Comparison of ENCODE assay signal across 21 cellular contexts in the genomic region with DNA sequence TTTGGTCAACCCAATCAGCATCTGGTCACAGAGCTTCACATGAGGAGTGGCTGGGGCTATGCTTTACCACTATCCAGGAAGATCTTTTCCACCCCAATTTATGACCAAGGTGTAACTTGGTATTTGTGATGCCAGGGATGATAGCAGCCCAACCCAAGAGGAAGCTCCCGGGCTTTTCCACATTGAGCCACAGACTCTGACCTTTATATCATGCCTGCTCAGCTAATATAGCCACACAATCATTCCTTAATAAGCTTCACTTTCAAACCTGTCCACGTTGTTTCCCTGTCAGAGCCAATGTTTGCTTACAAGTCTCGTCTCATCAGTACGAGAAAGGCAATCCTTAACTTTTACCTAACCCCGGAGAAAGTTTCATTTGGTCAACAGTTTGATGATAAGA.
"Had no signal": no experiment of that assay in that cellular context is flagged by ENCODE, and none has a peak within 500 bp of the region (broad histone marks: within the 10 kb centered on the region; RNA-seq: fewer than 3 reads in every experiment).

No MANE protein-coding gene starts in this region.

- H3K36me3 ChIP-seq: esophagus muscularis mucosa, gastrocnemius medialis, heart right ventricle, suprapubic skin, thyroid gland, upper lobe of right lung, vagina had no signal

- H3K27me3 ChIP-seq: esophagus muscularis mucosa, gastrocnemius medialis, heart right ventricle, suprapubic skin, thyroid gland, upper lobe of right lung, vagina had no signal

- H3K9me3 ChIP-seq: esophagus muscularis mucosa, gastrocnemius medialis, heart right ventricle, psoas muscle, suprapubic skin, thyroid gland, upper lobe of right lung, vagina had no signal

- ATAC-seq: gastrocnemius medialis; heart right ventricle; left cardiac atrium; psoas muscle; sciatic nerve; stimulated activated effector memory CD8-positive, alpha-beta T cell treated with anti-CD3 and anti-CD28 coated beads, Interleukin-12 subunit alpha, Interleukin-12 subunit beta, amount 100 ng/mL, for 72 hours; stimulated activated naive CD8-positive, alpha-beta T cell treated with anti-CD3 and anti-CD28 coated beads, Interleukin-15, Interleukin-2, amounts not matched to agents 100 U/mL and 50 U/mL, for 24 hours; upper lobe of right lung had no signal

- H3K27ac ChIP-seq: epithelial cell of prostate, esophagus muscularis mucosa, gastrocnemius medialis, heart right ventricle, psoas muscle, suprapubic skin, thyroid gland, upper lobe of right lung, vagina had no signal

- DNase-seq: effector memory CD4-positive, alpha-beta T cell; gastrocnemius medialis; heart right ventricle; kidney; left cardiac atrium; mammary epithelial cell; naive B cell; nephron progenitor cell; psoas muscle; retina; stimulated activated CD4-positive, alpha-beta T cell treated with anti-CD3 and anti-CD28 coated beads, Interleukin-2, amount 100 ng/mL, for 48 hours; stimulated activated CD8-positive, alpha-beta memory T cell treated with anti-CD3 and anti-CD28 coated beads, Interleukin-4, amount 100 ng/mL, for 48 hours; stimulated activated naive CD8-positive, alpha-beta T cell treated with anti-CD3 and anti-CD28 coated beads, Interleukin-15, Interleukin-2, amounts not matched to agents 100 U/mL and 50 U/mL, for 24 hours; thyroid gland; upper lobe of right lung had no signal

- H3K4me1 ChIP-seq: gastrocnemius medialis, psoas muscle, suprapubic skin, thyroid gland, upper lobe of right lung, vagina had no signal

- H3K4me3 ChIP-seq: esophagus muscularis mucosa, gastrocnemius medialis, heart right ventricle, psoas muscle, suprapubic skin, thyroid gland, upper lobe of right lung, vagina had no signal

- FAIRE-seq: kidney had no signal
